1 cellular context compared by ENCODE assay signal in genomic region chr22:17638432-17639237, GRCh38.
TF ChIP-seq lines count a peak whose summit lies in the region.

Gene BCL2L13, plus strand, starts transcription at chr22:17638757. Its CDS starts 16,955 bp downstream, at chr22:17655712.

TF ChIP-seq in K562, 482 proteins besides CTCF, POLR2A, EP300 and RAD21 (continued from another document and continues in another):
- TF ChIP-seq TRIM25 (IDR thresholded peaks at IDR 0.05; ENCODE audit: borderline replicate concordance) = no peak
- TF ChIP-seq ZNF174 (CRISPR knock-in tag; IDR thresholded peaks at IDR 0.05) = no peak
- TF ChIP-seq CSDE1 (IDR thresholded peaks at IDR 0.05) = peak in 1 of 2 experiments; percentile 77; a peak in 1 of 4 replicates
- peak; percentile 78 to 81 for TF ChIP-seq MAZ (CRISPR knock-in tag; conservative IDR thresholded peaks at IDR 0.05 in 1 of 2, IDR thresholded peaks at IDR 0.05 in 1 of 2)
- TF ChIP-seq E2F4 (CRISPR knock-in tag; IDR thresholded peaks at IDR 0.05; ENCODE audit: low read depth) = no peak
- TF ChIP-seq RNF2 (IDR thresholded peaks at IDR 0.05) = peak; percentile 81
- peak in 1 of 2 experiments; percentile 83; a peak in 2 of 4 replicates for TF ChIP-seq HDAC1 (IDR thresholded peaks at IDR 0.05)
- TF ChIP-seq CREB3L1 (IDR thresholded peaks at IDR 0.05; ENCODE audit: borderline replicate concordance, low read depth) = peak; percentile 72
- peak in 2 of 3 experiments; percentile 69 to 94; a peak in 4 of 6 replicates for TF ChIP-seq ZBTB11 (CRISPR knock-in tag; IDR thresholded peaks at IDR 0.05)
- TF ChIP-seq SMC3 (conservative IDR thresholded peaks at IDR 0.05; ENCODE audit: insufficient read depth, low read depth, low read length) = 0 out of 2 replicates have a peak, but pooled peaks have one; percentile 1
- TF ChIP-seq TRIM28 (IDR thresholded peaks at IDR 0.05) = 0 out of 2 replicates have a peak, but pooled peaks have one; percentile 14
- TF ChIP-seq ADNP (tag; IDR thresholded peaks at IDR 0.05) = no peak
- TF ChIP-seq DNMT1 (IDR thresholded peaks at IDR 0.05) = no peak
- TF ChIP-seq MAX (CRISPR knock-in tag; IDR thresholded peaks at IDR 0.05) = peak; percentile 54
- TF ChIP-seq HSF4 (CRISPR knock-in tag; IDR thresholded peaks at IDR 0.05; ENCODE audit: borderline replicate concordance) = no peak
- TF ChIP-seq FOXA3 (CRISPR knock-in tag; conservative IDR thresholded peaks at IDR 0.05 in 1 of 2, IDR thresholded peaks at IDR 0.05 in 1 of 2) = peak in 1 of 2 experiments; percentile 60; a peak in 2 of 4 replicates
- 0 out of 2 replicates have a peak, but pooled peaks have one; percentile 71 for TF ChIP-seq TOE1 (IDR thresholded peaks at IDR 0.05; ENCODE audit: borderline replicate concordance)
- TF ChIP-seq TOE1 (CRISPR knock-in tag; IDR thresholded peaks at IDR 0.05; ENCODE audit: borderline replicate concordance, low read depth) = 0 out of 2 replicates have a peak, but pooled peaks have one; percentile 56
- peak; percentile 88; the same call in 1 of the 2 replicates for TF ChIP-seq ATF6 (CRISPR knock-in tag; IDR thresholded peaks at IDR 0.05)
- TF ChIP-seq POLR2AphosphoS2 (IDR thresholded peaks at IDR 0.05; ENCODE audit: low read length) = peak; percentile 96
- no peak; the same call in 1 of the 2 replicates for TF ChIP-seq SAFB (IDR thresholded peaks at IDR 0.05; ENCODE audit: borderline replicate concordance, low read depth, low read length)
- peak; percentile 35; the same call in 1 of the 2 replicates for TF ChIP-seq SIN3B (IDR thresholded peaks at IDR 0.05; ENCODE audit: low read depth)
- no peak for TF ChIP-seq ASH1L (IDR thresholded peaks at IDR 0.05; ENCODE audit: borderline replicate concordance, low read depth, partially characterized antibody)
- TF ChIP-seq ZNF3 (CRISPR knock-in tag; IDR thresholded peaks at IDR 0.05) = 0 out of 2 replicates have a peak, but pooled peaks have one; percentile 5
- TF ChIP-seq TAF15 (IDR thresholded peaks at IDR 0.05; ENCODE audit: low read depth, low read length) = no peak
- TF ChIP-seq SRSF1 (IDR thresholded peaks at IDR 0.05; ENCODE audit: low read depth, low read length) = peak; percentile 26; the same call in 1 of the 2 replicates
- TF ChIP-seq MLX (CRISPR knock-in tag; conservative IDR thresholded peaks at IDR 0.05) = peak in 1 of 2 experiments; percentile 44; a peak in 1 of 4 replicates
- TF ChIP-seq CBX5 (IDR thresholded peaks at IDR 0.05; ENCODE audit: borderline replicate concordance, low read depth) = no peak
- TF ChIP-seq ZNF316 (IDR thresholded peaks at IDR 0.05) = no peak
- TF ChIP-seq BACH1 (tag; IDR thresholded peaks at IDR 0.05) = no peak
- TF ChIP-seq ZBTB17 (CRISPR knock-in tag; IDR thresholded peaks at IDR 0.05) = peak; percentile 25; the same call in 1 of the 2 replicates
- TF ChIP-seq DDX20 (tag; IDR thresholded peaks at IDR 0.05; ENCODE audit: low read depth) = no peak
- TF ChIP-seq EHMT2 (IDR thresholded peaks at IDR 0.05) = no peak
- no peak for TF ChIP-seq HNRNPH1 (optimal IDR thresholded peaks at IDR 0.05; ENCODE audit: low read depth, low read length)
- peak; percentile 82; the same call in 1 of the 2 replicates for TF ChIP-seq ZC3H4 (CRISPR knock-in tag; IDR thresholded peaks at IDR 0.05; ENCODE audit: borderline replicate concordance)
- TF ChIP-seq GABPB1 (CRISPR knock-in tag; IDR thresholded peaks at IDR 0.05) = peak; percentile 90
- TF ChIP-seq E2F6 (IDR thresholded peaks at IDR 0.05; ENCODE audit: borderline replicate concordance in 1 of 2, extremely low read depth in 1 of 2, insufficient read depth in 1 of 2, insufficient read length in 1 of 2, low read depth in 1 of 2, low read length in 1 of 2, poor library complexity in 1 of 2, severe bottlenecking in 1 of 2) = peak; percentile 18 to 32
- no peak for TF ChIP-seq BRD9 (IDR thresholded peaks at IDR 0.05; ENCODE audit: low read depth, partially characterized antibody)
- TF ChIP-seq RBM15 (IDR thresholded peaks at IDR 0.05; ENCODE audit: insufficient read depth, low read length) = 0 out of 2 replicates have a peak, but pooled peaks have one; percentile 34
- TF ChIP-seq RCOR1 (IDR thresholded peaks at IDR 0.05; ENCODE audit: borderline replicate concordance in 1 of 2, low read depth in 2 of 2, low read length in 2 of 2) = peak in 1 of 2 experiments; percentile 45; a peak in 1 of 4 replicates
- 0 out of 2 replicates have a peak, but pooled peaks have one; percentile 10 for TF ChIP-seq PHF21A (IDR thresholded peaks at IDR 0.05; ENCODE audit: borderline replicate concordance, low read depth)
- TF ChIP-seq SOX6 (IDR thresholded peaks at IDR 0.05) = peak; percentile 76
- TF ChIP-seq CC2D1A (IDR thresholded peaks at IDR 0.05) = peak; percentile 51; the same call in 1 of the 2 replicates
- peak; percentile 77; the same call in 1 of the 2 replicates for TF ChIP-seq ZFPM2 (CRISPR knock-in tag; IDR thresholded peaks at IDR 0.05)
- peak; percentile 80 for TF ChIP-seq PRPF4 (IDR thresholded peaks at IDR 0.05; ENCODE audit: insufficient read depth, low read depth, low read length, poor library complexity, severe bottlenecking)
- no peak for TF ChIP-seq MYNN (IDR thresholded peaks at IDR 0.05)
- TF ChIP-seq MYNN (CRISPR knock-in tag; IDR thresholded peaks at IDR 0.05) = no peak
- peak; percentile 84 for TF ChIP-seq RB1 (IDR thresholded peaks at IDR 0.05; ENCODE audit: low read depth)
- TF ChIP-seq TBL1XR1 (IDR thresholded peaks at IDR 0.05; ENCODE audit: low read length in 2 of 2) = peak in 1 of 2 experiments; percentile 52; a peak in 1 of 4 replicates
- no peak for TF ChIP-seq ZNF696 (CRISPR knock-in tag; conservative IDR thresholded peaks at IDR 0.05)
- TF ChIP-seq GABPA (tag; conservative IDR thresholded peaks at IDR 0.05; ENCODE audit: low read depth) = peak; percentile 95
- TF ChIP-seq CTBP1 (IDR thresholded peaks at IDR 0.05; ENCODE audit: borderline replicate concordance) = no peak; the same call in 1 of the 2 replicates
- TF ChIP-seq PKNOX1 (IDR thresholded peaks at IDR 0.05) = peak; percentile 63
- TF ChIP-seq ZNF780A (CRISPR knock-in tag; IDR thresholded peaks at IDR 0.05) = no peak
- TF ChIP-seq THAP12 (CRISPR knock-in tag; IDR thresholded peaks at IDR 0.05) = peak; percentile 94
- TF ChIP-seq CXXC5 (CRISPR knock-in tag; IDR thresholded peaks at IDR 0.05) = peak; percentile 88
